1 cellular context compared by ENCODE assay signal in the genomic region with DNA sequence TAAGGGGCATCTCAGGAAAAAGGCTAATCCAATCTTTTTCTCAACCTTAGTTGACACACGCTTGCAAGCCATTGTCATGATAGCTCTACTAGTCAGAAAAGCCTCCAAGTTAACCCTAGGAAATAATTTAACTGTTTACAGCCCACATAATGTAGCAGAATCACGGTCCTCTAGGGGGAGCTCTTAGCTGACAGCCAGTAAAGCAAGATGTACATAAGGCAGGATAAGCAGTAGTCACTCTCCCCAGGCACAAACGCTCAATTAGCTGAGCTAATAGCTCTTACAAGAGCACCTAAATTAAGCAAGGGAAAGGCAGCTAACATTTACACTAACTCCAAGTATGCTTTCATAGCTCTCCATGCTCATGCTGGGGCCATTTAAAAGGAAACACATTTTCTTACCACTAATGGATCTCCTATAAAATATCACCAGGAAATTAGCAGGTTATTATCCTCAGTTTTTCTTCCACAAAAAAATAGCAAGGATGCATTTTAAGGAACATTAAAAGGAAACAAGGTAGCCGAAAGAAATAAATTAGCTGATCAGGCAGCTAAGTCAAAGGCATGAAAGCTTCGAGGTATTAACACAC.
TF ChIP-seq lines count a peak whose summit lies in the region.

No MANE protein-coding gene starts in this region.

TF ChIP-seq in GM12878, 131 proteins besides CTCF, POLR2A, EP300 and RAD21:
- peak; percentile 73; the same call in 1 of the 2 replicates for TF ChIP-seq SMARCA5 (IDR thresholded peaks at IDR 0.05)
- no peak for TF ChIP-seq ZNF24 (IDR thresholded peaks at IDR 0.05)
